In genomic region chr1:19187852-19188251, GRCh38 we compare ENCODE assay signal across 32 cellular contexts.
"Had no signal": no experiment of that assay in that cellular context is flagged by ENCODE, and none has a peak within 500 bp of the region (broad histone marks: within the 10 kb centered on the region; RNA-seq: fewer than 3 reads in every experiment).

No MANE protein-coding gene starts in this region.

- H3K4me3 Mint-ChIP-seq: activated CD4-positive, alpha-beta T cell treated with anti-CD3 and anti-CD28 coated beads for 36 hours; activated CD4-positive, alpha-beta T cell treated with anti-CD3 and anti-CD28 coated beads, Interleukin-2, amount 10 ng/mL, durations not matched to agents 7 days and 5 days; activated naive CD8-positive, alpha-beta T cell treated with anti-CD3 and anti-CD28 coated beads, Interleukin-2, amount 10 ng/mL, durations not matched to agents 7 days and 5 days; activated T-helper 1 cell treated with anti-CD3 and anti-CD28 coated beads, Interleukin-12 subunit alpha, Interleukin-12 subunit beta, Interleukin-2, Interleukin-4 antibody, amounts not matched to agents 30 ng/mL and 10 ng/mL and 1 ng/mL, durations not matched to agents 14 hours and 24 hours and 36 hours; central memory CD8-positive, alpha-beta T cell; dendritic cell treated with granulocyte-macrophage colony-stimulating factor and Interleukin-4, amounts not matched to agents 40 ng/mL and 50 ng/mL, for 4 days; endodermal cell; T-helper 17 cell; T-helper 2 cell treated with Interferon-gamma antibody and Interleukin-4, amounts not matched to agents 5 μg/mL and 100 μg/mL, for 36 hours had no signal

- H3K4me1 Mint-ChIP-seq: central memory CD8-positive, alpha-beta T cell; endodermal cell had no signal

- H3K27me3 Mint-ChIP-seq: activated CD4-positive, alpha-beta T cell treated with anti-CD3 and anti-CD28 coated beads for 36 hours; activated CD4-positive, alpha-beta T cell treated with anti-CD3 and anti-CD28 coated beads, Interleukin-2, amount 10 ng/mL, durations not matched to agents 7 days and 5 days; activated naive CD8-positive, alpha-beta T cell treated with anti-CD3 and anti-CD28 coated beads, Interleukin-2, amount 10 ng/mL, durations not matched to agents 7 days and 5 days; central memory CD8-positive, alpha-beta T cell; dendritic cell treated with granulocyte-macrophage colony-stimulating factor and Interleukin-4, amounts not matched to agents 40 ng/mL and 50 ng/mL, for 4 days; T-helper 17 cell had no signal

- H3K4me3 ChIP-seq: coronary artery, dorsolateral prefrontal cortex had no signal

- DNase-seq: activated CD4-positive, alpha-beta T cell treated with anti-CD3 and anti-CD28 coated beads for 36 hours; activated CD4-positive, alpha-beta T cell treated with anti-CD3 and anti-CD28 coated beads, Interleukin-2, amount 10 ng/mL, durations not matched to agents 7 days and 5 days; activated CD4-positive, alpha-beta T cell treated with anti-CD3 and anti-CD28 coated beads, Interleukin-2, amount 50 U/mL, for 4 hours; activated CD4-positive, CD25-positive, alpha-beta regulatory T cell; activated CD4-positive, CD25-positive, alpha-beta regulatory T cell treated with anti-CD3 and anti-CD28 coated beads, Interleukin-2, amount 50 U/mL, for 72 hours; activated CD8-positive, alpha-beta memory T cell treated with anti-CD3 and anti-CD28 coated beads, Interleukin-2, amount 50 U/mL, for 48 hours; activated effector memory CD4-positive, alpha-beta T cell treated with anti-CD3 and anti-CD28 coated beads, Interleukin-2, amount 50 U/mL, for 16 hours; activated naive CD4-positive, alpha-beta T cell treated with anti-CD3 and anti-CD28 coated beads, Interleukin-2, amount 50 U/mL, for 16 hours; activated naive CD8-positive, alpha-beta T cell treated with anti-CD3 and anti-CD28 coated beads, Interleukin-2, amount 10 ng/mL, durations not matched to agents 7 days and 5 days; activated T-cell treated with anti-CD3 and anti-CD28 coated beads for 4 hours; activated T-cell treated with anti-CD3 and anti-CD28 coated beads, Interleukin-2, amount 50 U/mL, for 48 hours; amniotic stem cell; anterior cingulate cortex; brain microvascular endothelial cell; dorsolateral prefrontal cortex; effector memory CD4-positive, alpha-beta T cell; endodermal cell; foreskin fibroblast; head of caudate nucleus; T-helper 1 cell; T-helper 17 cell; T1000 had no signal

- H3K27ac Mint-ChIP-seq: activated CD4-positive, alpha-beta T cell treated with anti-CD3 and anti-CD28 coated beads, Interleukin-2, amount 10 ng/mL, durations not matched to agents 7 days and 5 days; activated naive CD8-positive, alpha-beta T cell treated with anti-CD3 and anti-CD28 coated beads, Interleukin-2, amount 10 ng/mL, durations not matched to agents 7 days and 5 days; activated T-helper 1 cell treated with anti-CD3 and anti-CD28 coated beads, Interleukin-12 subunit alpha, Interleukin-12 subunit beta, Interleukin-2, Interleukin-4 antibody, amounts not matched to agents 30 ng/mL and 10 ng/mL and 1 ng/mL, durations not matched to agents 14 hours and 24 hours and 36 hours; activated T-helper 2 cell treated with anti-CD3 and anti-CD28 coated beads, Interferon-gamma antibody, Interleukin-2, Interleukin-4, amounts not matched to agents 10 μg/mL and 5 μg/mL and 100 μg/mL, durations not matched to agents 14 hours and 24 hours and 36 hours; dendritic cell treated with granulocyte-macrophage colony-stimulating factor and Interleukin-4, amounts not matched to agents 40 ng/mL and 50 ng/mL, for 4 days; endodermal cell; T-helper 17 cell; T-helper 2 cell treated with Interferon-gamma antibody and Interleukin-4, amounts not matched to agents 5 μg/mL and 100 μg/mL, for 36 hours had no signal

- H3K9me3 Mint-ChIP-seq: activated CD4-positive, alpha-beta T cell treated with anti-CD3 and anti-CD28 coated beads, Interleukin-2, amount 10 ng/mL, durations not matched to agents 7 days and 5 days; activated naive CD8-positive, alpha-beta T cell treated with anti-CD3 and anti-CD28 coated beads, Interleukin-2, amount 10 ng/mL, durations not matched to agents 7 days and 5 days; activated T-helper 1 cell treated with anti-CD3 and anti-CD28 coated beads, Interleukin-12 subunit alpha, Interleukin-12 subunit beta, Interleukin-2, Interleukin-4 antibody, amounts not matched to agents 30 ng/mL and 10 ng/mL and 1 ng/mL, durations not matched to agents 14 hours and 24 hours and 36 hours; activated T-helper 2 cell treated with anti-CD3 and anti-CD28 coated beads, Interferon-gamma antibody, Interleukin-2, Interleukin-4, amounts not matched to agents 10 μg/mL and 5 μg/mL and 100 μg/mL, durations not matched to agents 14 hours and 24 hours and 36 hours; central memory CD8-positive, alpha-beta T cell; dendritic cell treated with granulocyte-macrophage colony-stimulating factor and Interleukin-4, amounts not matched to agents 40 ng/mL and 50 ng/mL, for 4 days; endodermal cell; T-helper 2 cell treated with Interferon-gamma antibody and Interleukin-4, amounts not matched to agents 5 μg/mL and 100 μg/mL, for 36 hours had no signal

- ATAC-seq: activated CD4-positive, alpha-beta T cell treated with anti-CD3 and anti-CD28 coated beads for 36 hours; esophagus mucosa; T-helper 17 cell had no signal

- H3K27ac ChIP-seq: brain microvascular endothelial cell, coronary artery, dorsolateral prefrontal cortex had no signal

- FAIRE-seq: astrocyte, bronchial epithelial cell, frontal cortex had no signal
